In genomic region chr10:48466611-48467240, GRCh38 we compare ENCODE assay signal across 11 cellular contexts.
DNase-seq lines count a peak whose midpoint lies in the region; ATAC-seq, FAIRE-seq and TF ChIP-seq lines count a peak whose summit lies in the region.
"Had no signal": no experiment of that assay in that cellular context is flagged by ENCODE, and none has a peak within 500 bp of the region (broad histone marks: within the 10 kb centered on the region; RNA-seq: fewer than 3 reads in every experiment).

No MANE protein-coding gene starts in this region.

- H3K27ac ChIP-seq in K562 (ENCODE audit: extremely low read depth, low read depth, low read length): peak overlapping the region; percentile 57
- H3K27ac ChIP-seq: adrenal gland had no signal

- H3K36me3 ChIP-seq in K562 (ENCODE audit: control insufficient read depth, insufficient read depth, low read length) (peaks cover 30% of the 10 kb centered on the region), BE2C (no peaks in the 10 kb centered on the region)
- H3K36me3 ChIP-seq: adrenal gland had no signal

- no peak for TF ChIP-seq EP300 in K562 (IDR thresholded peaks at IDR 0.05; ENCODE audit: low read length)

- H4K20me1 ChIP-seq in K562 (replicated peaks; ENCODE audit: control insufficient read depth, insufficient read depth, low read length): no peaks in the 10 kb centered on the region

- no peak for TF ChIP-seq RAD21 in K562 (CRISPR knock-in tag; conservative IDR thresholded peaks at IDR 0.05 in 1 of 2, IDR thresholded peaks at IDR 0.05 in 1 of 2)

- no TSS peak for BruUV-seq in K562 (replicated peaks; lab: Mats Ljungman, UMichigan)

- no peaks in the 10 kb centered on the region for H3K36me3 Mint-ChIP-seq in activated naive CD4-positive, alpha-beta T cell treated with anti-CD3 and anti-CD28 coated beads, Interleukin-2, amount 10 ng/mL, durations not matched to agents 7 days and 5 days

- no peak for FAIRE-seq in K562 (lab: Jason Lieb, UNC)

- WGBS in K562 (ENCODE audit: insufficient coverage, low coverage, missing lambda C conversion rate): 95% methylated on average over 11 of the region's 43 CpGs

- no peak for TF ChIP-seq POLR2A in K562 (conservative IDR thresholded peaks at IDR 0.05)

- no peak overlapping the region for H3K27ac Mint-ChIP-seq in activated naive CD4-positive, alpha-beta T cell treated with anti-CD3 and anti-CD28 coated beads, Interleukin-2, amount 10 ng/mL, durations not matched to agents 7 days and 5 days
- H3K27ac Mint-ChIP-seq: HFFc6 had no signal

- intact Hi-C loops in K562 (cut with micrococcal nuclease): no loop called here

- H3K4me1 Mint-ChIP-seq in activated naive CD4-positive, alpha-beta T cell treated with anti-CD3 and anti-CD28 coated beads, Interleukin-2, amount 10 ng/mL, durations not matched to agents 7 days and 5 days: peaks cover 6% of the 10 kb centered on the region

- no peaks in the 10 kb centered on the region for H3K9me3 ChIP-seq in K562 (replicated peaks; ENCODE audit: control insufficient read depth, insufficient read depth, low read depth, low read length)
- H3K9me3 ChIP-seq in BE2C: no peaks in the 10 kb centered on the region
- H3K9me3 ChIP-seq: adrenal gland had no signal

- H3K4me2 ChIP-seq in K562 (ENCODE audit: insufficient read depth, low read length): no peak overlapping the region

- H3K4me3 Mint-ChIP-seq in activated naive CD4-positive, alpha-beta T cell treated with anti-CD3 and anti-CD28 coated beads, Interleukin-2, amount 10 ng/mL, durations not matched to agents 7 days and 5 days: no peak overlapping the region
- H3K4me3 Mint-ChIP-seq: HFFc6 had no signal

- CTCF ChIA-PET in activated naive CD4-positive, alpha-beta T cell treated with anti-CD3 and anti-CD28 coated beads, Interleukin-2, amount 10 ng/mL, durations not matched to agents 7 days and 5 days (lab: Charles Lee): no interaction called here
- CTCF ChIA-PET in K562 (lab: Yijun Ruan, JAX; ENCODE audit: low intra/inter-chr PET ratio): no interaction called here

- peak; percentile 1 for DNase-seq in activated naive CD4-positive, alpha-beta T cell treated with anti-CD3 and anti-CD28 coated beads, Interleukin-2, amount 10 ng/mL, durations not matched to agents 7 days and 5 days
- DNase-seq in activated naive CD4-positive, alpha-beta T cell treated with Interleukin-2 at 50 U/mL for 16 hours: no peak
- DNase-seq in K562 (ENCODE audit: extremely low read depth in 1 of 4, low spot score in 3 of 4) (no peak), iPS-NIHi11 (ENCODE audit: low spot score) (peak; percentile 59), BE2C (no peak)
- peak; percentile 5 for DNase-seq in stimulated activated CD8-positive, alpha-beta memory T cell treated with anti-CD3 and anti-CD28 coated beads, Interleukin-4, amount 100 ng/mL, for 48 hours
- no peak for DNase-seq in stimulated activated CD4-positive, alpha-beta T cell treated with anti-CD3 and anti-CD28 coated beads, Interleukin-15, amount 100 ng/mL, for 24 hours
- DNase-seq: HFFc6, Kasumi-1 had no signal

- no peaks in the 10 kb centered on the region for H3K9me1 ChIP-seq in K562 (ENCODE audit: control insufficient read depth, insufficient read depth, low read length)

- no peak for TF ChIP-seq CTCF in K562 (IDR thresholded peaks at IDR 0.05 in 2 of 3, conservative IDR thresholded peaks at IDR 0.05 in 1 of 3; ENCODE audit: insufficient read depth in 2 of 3, low read depth in 1 of 3, low read length in 3 of 3)
- no peak for TF ChIP-seq CTCF in BE2C (IDR thresholded peaks at IDR 0.05; ENCODE audit: low read depth, low read length)

- H3K4me1 ChIP-seq in K562 (replicated peaks in 1 of 2; ENCODE audit: control insufficient read depth in 2 of 2, insufficient read depth in 2 of 2, low read length in 2 of 2) (peaks cover 80 to 87% of the 10 kb centered on the region in 2 experiments), BE2C (peaks cover 12% of the 10 kb centered on the region)

- peaks cover 3% of the 10 kb centered on the region for H3K27me3 Mint-ChIP-seq in activated naive CD4-positive, alpha-beta T cell treated with anti-CD3 and anti-CD28 coated beads, Interleukin-2, amount 10 ng/mL, durations not matched to agents 7 days and 5 days

- no peak overlapping the region for H2AFZ ChIP-seq in K562 (ENCODE audit: low read depth, low read length)

- no peaks in the 10 kb centered on the region for H3K9me3 Mint-ChIP-seq in activated naive CD4-positive, alpha-beta T cell treated with anti-CD3 and anti-CD28 coated beads, Interleukin-2, amount 10 ng/mL, durations not matched to agents 7 days and 5 days
- H3K9me3 Mint-ChIP-seq: HFFc6 had no signal

- no peaks in the 10 kb centered on the region; a peak in 1 of 5 replicates for H3K27me3 ChIP-seq in K562 (ENCODE audit: control insufficient read depth in 2 of 2, insufficient read depth in 2 of 2, low read length in 2 of 2)
- peaks cover 8% of the 10 kb centered on the region for H3K27me3 ChIP-seq in BE2C
- H3K27me3 ChIP-seq: adrenal gland had no signal

- in situ Hi-C loops in K562 (cut with MboI): no loop called here

- POLR2A ChIA-PET in K562 (lab: Yijun Ruan, JAX): no interaction called here

- no peak overlapping the region for H3K4me3 ChIP-seq in K562
- H3K4me3 ChIP-seq in BE2C (ENCODE audit: low read depth, low read length): no peak overlapping the region
- H3K4me3 ChIP-seq: adrenal gland had no signal

- H3K79me2 ChIP-seq in K562 (ENCODE audit: control insufficient read depth, insufficient read depth, low read length): peaks cover 76% of the 10 kb centered on the region

- no peak overlapping the region for H3K9ac ChIP-seq in K562 (ENCODE audit: insufficient read depth in 1 of 2, low read depth in 2 of 2, low read length in 2 of 2)

- no peak for ATAC-seq in K562
- no peak for ATAC-seq in HG02970 (IDR thresholded peaks at IDR 0.05; ENCODE audit: low FRiP score, unreplicated experiment)

TF ChIP-seq in K562, 482 proteins besides CTCF, POLR2A, EP300 and RAD21:
- no peak for TF ChIP-seq HDAC1 (IDR thresholded peaks at IDR 0.05)
- TF ChIP-seq BCOR (IDR thresholded peaks at IDR 0.05): peak; percentile 35; the same call in 1 of the 2 replicates
- TF ChIP-seq RHOXF2B (CRISPR knock-in tag; conservative IDR thresholded peaks at IDR 0.05): no peak
- TF ChIP-seq ZNF354B (CRISPR knock-in tag; IDR thresholded peaks at IDR 0.05): no peak
- TF ChIP-seq, protein P1, sequence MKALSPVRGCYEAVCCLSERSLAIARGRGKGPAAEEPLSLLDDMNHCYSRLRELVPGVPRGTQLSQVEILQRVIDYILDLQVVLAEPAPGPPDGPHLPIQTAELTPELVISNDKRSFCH (CRISPR knock-in tag; IDR thresholded peaks at IDR 0.05): no peak
- TF ChIP-seq, protein P1 (tag; IDR thresholded peaks at IDR 0.05): 0 out of 2 replicates have a peak, but pooled peaks have one; percentile 25
- no peak for TF ChIP-seq TAF7 (tag; IDR thresholded peaks at IDR 0.05)
- TF ChIP-seq ZNF668 (CRISPR knock-in tag; IDR thresholded peaks at IDR 0.05): no peak
- TF ChIP-seq HOMEZ (CRISPR knock-in tag; IDR thresholded peaks at IDR 0.05): no peak
- no peak for TF ChIP-seq CEBPG (CRISPR knock-in tag; IDR thresholded peaks at IDR 0.05)
- no peak for TF ChIP-seq CEBPG (tag; conservative IDR thresholded peaks at IDR 0.05 in 1 of 2, IDR thresholded peaks at IDR 0.05 in 1 of 2)
- TF ChIP-seq HCFC1 (IDR thresholded peaks at IDR 0.05; ENCODE audit: low read depth, low read length): no peak
- no peak for TF ChIP-seq GABPB2 (CRISPR knock-in tag; conservative IDR thresholded peaks at IDR 0.05)
TF ChIP-seq in K562: peak in this region for 2.

Comparison
In these comparisons a context has a peak if more than half of its experiments do, and no peak if none do; other contexts are left out.
1. DNase-seq: peak in activated naive CD4-positive, alpha-beta T cell treated with anti-CD3 and anti-CD28 coated beads, Interleukin-2, amount 10 ng/mL, durations not matched to agents 7 days and 5 days (single experiment), iPS-NIHi11 (single experiment) and stimulated activated CD8-positive, alpha-beta memory T cell treated with anti-CD3 and anti-CD28 coated beads, Interleukin-4, amount 100 ng/mL, for 48 hours (single experiment); none in activated naive CD4-positive, alpha-beta T cell treated with Interleukin-2 at 50 U/mL for 16 hours (single experiment), K562 (0 of 4), stimulated activated CD4-positive, alpha-beta T cell treated with anti-CD3 and anti-CD28 coated beads, Interleukin-15, amount 100 ng/mL, for 24 hours (single experiment) and BE2C (single experiment).